In genomic region chr12:74599932-74600331, GRCh38 we compare ENCODE assay signal across 31 cellular contexts.
"Had no signal": no experiment of that assay in that cellular context is flagged by ENCODE, and none has a peak within 500 bp of the region (broad histone marks: within the 10 kb centered on the region; RNA-seq: fewer than 3 reads in every experiment).

No MANE protein-coding gene starts in this region.

- H3K27ac ChIP-seq: brain microvascular endothelial cell, coronary artery, dorsolateral prefrontal cortex had no signal

- H3K27ac Mint-ChIP-seq: activated CD4-positive, alpha-beta memory T cell treated with anti-CD3 and anti-CD28 coated beads for 36 hours; activated CD4-positive, alpha-beta T cell treated with anti-CD3 and anti-CD28 coated beads for 36 hours; activated CD4-positive, alpha-beta T cell treated with anti-CD3 and anti-CD28 coated beads, Interleukin-2, amount 10 ng/mL, durations not matched to agents 24 days and 14 days; activated CD8-positive, alpha-beta memory T cell treated with anti-CD3 and anti-CD28 coated beads, Interleukin-2, amount 10 ng/mL, durations not matched to agents 7 days and 5 days; activated CD8-positive, alpha-beta T cell treated with anti-CD3 and anti-CD28 coated beads, Interleukin-2, amount 10 ng/mL, durations not matched to agents 7 days and 5 days; activated naive CD8-positive, alpha-beta T cell; activated T-cell treated with anti-CD3 and anti-CD28 coated beads, Interleukin-2, amount 50 U/mL, for 24 hours; activated T-helper 17 cell treated with anti-CD3 and anti-CD28 coated beads, Interleukin-2, amount 50 U/mL, for 72 hours; dendritic cell treated with granulocyte-macrophage colony-stimulating factor and Interleukin-4, amounts not matched to agents 40 ng/mL and 50 ng/mL, for 4 days; endodermal cell had no signal

- H3K4me1 Mint-ChIP-seq: activated CD4-positive, alpha-beta T cell treated with anti-CD3 and anti-CD28 coated beads for 36 hours; activated CD4-positive, alpha-beta T cell treated with anti-CD3 and anti-CD28 coated beads, Interleukin-2, amount 10 ng/mL, durations not matched to agents 24 days and 14 days; activated CD8-positive, alpha-beta memory T cell treated with anti-CD3 and anti-CD28 coated beads, Interleukin-2, amount 10 ng/mL, durations not matched to agents 7 days and 5 days; activated T-helper 17 cell treated with anti-CD3 and anti-CD28 coated beads, Interleukin-2, amount 50 U/mL, for 72 hours; central memory CD8-positive, alpha-beta T cell; endodermal cell had no signal

- DNase-seq: activated CD4-positive, alpha-beta memory T cell treated with anti-CD3 and anti-CD28 coated beads for 36 hours; activated CD4-positive, alpha-beta T cell treated with anti-CD3 and anti-CD28 coated beads for 36 hours; activated CD4-positive, alpha-beta T cell treated with anti-CD3 and anti-CD28 coated beads, Interleukin-2, amount 10 ng/mL, durations not matched to agents 24 days and 14 days; activated CD4-positive, CD25-positive, alpha-beta regulatory T cell; activated CD4-positive, CD25-positive, alpha-beta regulatory T cell treated with anti-CD3 and anti-CD28 coated beads, Interleukin-2, amount 50 U/mL, for 72 hours; activated CD8-positive, alpha-beta memory T cell treated with anti-CD3 and anti-CD28 coated beads, Interleukin-2, amount 10 ng/mL, durations not matched to agents 7 days and 5 days; activated CD8-positive, alpha-beta memory T cell treated with anti-CD3 and anti-CD28 coated beads, Interleukin-2, amount 50 U/mL, for 4 hours; activated CD8-positive, alpha-beta T cell treated with anti-CD3 and anti-CD28 coated beads, Interleukin-2, amount 10 ng/mL, durations not matched to agents 7 days and 5 days; activated effector memory CD4-positive, alpha-beta T cell treated with Interleukin-2 at 50 U/mL for 16 hours; activated gamma-delta T cell treated with Interleukin-2 at 50 U/mL for 16 hours; activated naive CD4-positive, alpha-beta T cell treated with anti-CD3 and anti-CD28 coated beads, Interleukin-2, amount 50 U/mL, for 16 hours; activated naive CD4-positive, alpha-beta T cell treated with Interleukin-2 at 50 U/mL for 16 hours; activated T-cell treated with anti-CD3 and anti-CD28 coated beads, Interleukin-2, amount 50 U/mL, for 24 hours; amniotic stem cell; anterior cingulate cortex; brain microvascular endothelial cell; dorsolateral prefrontal cortex; effector memory CD4-positive, alpha-beta T cell; endodermal cell; foreskin fibroblast; head of caudate nucleus; T-helper 2 cell had no signal

- H3K27me3 ChIP-seq: brain microvascular endothelial cell, dorsolateral prefrontal cortex had no signal

- H3K9me3 Mint-ChIP-seq: activated CD4-positive, alpha-beta T cell treated with anti-CD3 and anti-CD28 coated beads, Interleukin-2, amount 10 ng/mL, durations not matched to agents 24 days and 14 days; activated T-helper 17 cell treated with anti-CD3 and anti-CD28 coated beads, Interleukin-2, amount 50 U/mL, for 72 hours had no signal

- H3K4me3 ChIP-seq: coronary artery, dorsolateral prefrontal cortex had no signal

- FAIRE-seq: astrocyte, bronchial epithelial cell, frontal cortex had no signal

- H3K36me3 Mint-ChIP-seq: activated CD4-positive, alpha-beta memory T cell treated with anti-CD3 and anti-CD28 coated beads for 36 hours; activated CD8-positive, alpha-beta memory T cell treated with anti-CD3 and anti-CD28 coated beads, Interleukin-2, amount 10 ng/mL, durations not matched to agents 7 days and 5 days; activated naive CD8-positive, alpha-beta T cell had no signal

- H3K4me3 Mint-ChIP-seq: activated CD4-positive, alpha-beta memory T cell treated with anti-CD3 and anti-CD28 coated beads for 36 hours; activated CD4-positive, alpha-beta T cell treated with anti-CD3 and anti-CD28 coated beads for 36 hours; activated CD4-positive, alpha-beta T cell treated with anti-CD3 and anti-CD28 coated beads, Interleukin-2, amount 10 ng/mL, durations not matched to agents 24 days and 14 days; activated CD8-positive, alpha-beta memory T cell treated with anti-CD3 and anti-CD28 coated beads, Interleukin-2, amount 10 ng/mL, durations not matched to agents 7 days and 5 days; activated CD8-positive, alpha-beta T cell treated with anti-CD3 and anti-CD28 coated beads, Interleukin-2, amount 10 ng/mL, durations not matched to agents 7 days and 5 days; activated naive CD8-positive, alpha-beta T cell; activated T-cell treated with anti-CD3 and anti-CD28 coated beads, Interleukin-2, amount 50 U/mL, for 24 hours; activated T-helper 17 cell treated with anti-CD3 and anti-CD28 coated beads, Interleukin-2, amount 50 U/mL, for 72 hours; central memory CD8-positive, alpha-beta T cell; dendritic cell treated with granulocyte-macrophage colony-stimulating factor and Interleukin-4, amounts not matched to agents 40 ng/mL and 50 ng/mL, for 4 days; endodermal cell had no signal

- H3K27me3 Mint-ChIP-seq: activated CD4-positive, alpha-beta T cell treated with anti-CD3 and anti-CD28 coated beads, Interleukin-2, amount 10 ng/mL, durations not matched to agents 24 days and 14 days; activated CD8-positive, alpha-beta memory T cell treated with anti-CD3 and anti-CD28 coated beads, Interleukin-2, amount 10 ng/mL, durations not matched to agents 7 days and 5 days; activated T-cell treated with anti-CD3 and anti-CD28 coated beads, Interleukin-2, amount 50 U/mL, for 24 hours; central memory CD8-positive, alpha-beta T cell; dendritic cell treated with granulocyte-macrophage colony-stimulating factor and Interleukin-4, amounts not matched to agents 40 ng/mL and 50 ng/mL, for 4 days had no signal

- H3K36me3 ChIP-seq: brain microvascular endothelial cell had no signal

- ATAC-seq: activated CD4-positive, alpha-beta T cell treated with anti-CD3 and anti-CD28 coated beads for 36 hours; activated CD8-positive, alpha-beta memory T cell treated with anti-CD3 and anti-CD28 coated beads, Interleukin-2, amount 10 ng/mL, durations not matched to agents 7 days and 5 days; activated CD8-positive, alpha-beta T cell treated with anti-CD3 and anti-CD28 coated beads, Interleukin-2, amount 10 ng/mL, durations not matched to agents 7 days and 5 days; activated T-helper 17 cell treated with anti-CD3 and anti-CD28 coated beads, Interleukin-2, amount 50 U/mL, for 72 hours; esophagus mucosa had no signal
